21 cellular contexts compared by ENCODE assay signal in genomic region chr6:23414922-23415321, GRCh38.
"Had no signal": no experiment of that assay in that cellular context is flagged by ENCODE, and none has a peak within 500 bp of the region (broad histone marks: within the 10 kb centered on the region; RNA-seq: fewer than 3 reads in every experiment).

No MANE protein-coding gene starts in this region.

- H3K36me3 Mint-ChIP-seq: naive B cell had no signal

- H3K4me3 Mint-ChIP-seq: naive B cell had no signal

- H3K27me3 ChIP-seq: colonic mucosa, dorsolateral prefrontal cortex, esophagus muscularis mucosa, foreskin keratinocyte, gastroesophageal sphincter, heart right ventricle, left lung had no signal

- H3K27me3 Mint-ChIP-seq: naive B cell had no signal

- H3K4me1 ChIP-seq: colonic mucosa, foreskin keratinocyte, left lung, lower lobe of right lung had no signal

- H3K27ac ChIP-seq: colonic mucosa, dorsolateral prefrontal cortex, esophagus muscularis mucosa, foreskin keratinocyte, gastroesophageal sphincter, heart right ventricle, left lung, lower lobe of right lung had no signal

- H3K36me3 ChIP-seq: colonic mucosa, esophagus muscularis mucosa, gastroesophageal sphincter, heart right ventricle, left lung, lower lobe of right lung had no signal

- H3K9me3 Mint-ChIP-seq: naive B cell had no signal

- DNase-seq: colonic mucosa; cortex of kidney; dermis blood vessel endothelial cell; dorsolateral prefrontal cortex; effector CD4-positive, alpha-beta T cell; effector memory CD4-positive, alpha-beta T cell; hippocampal formation; left cardiac atrium; left lung; left ventricle myocardium superior; lower lobe of right lung; mucosa of descending colon; naive B cell had no signal

- H3K4me1 Mint-ChIP-seq: naive B cell had no signal

- H3K4me3 ChIP-seq: colonic mucosa, dorsolateral prefrontal cortex, esophagus muscularis mucosa, gastroesophageal sphincter, heart right ventricle, left lung, lower lobe of right lung, mucosa of descending colon had no signal

- ATAC-seq: gastroesophageal sphincter, lower lobe of right lung, mucosa of descending colon had no signal

- FAIRE-seq: endothelial cell of umbilical vein, frontal cortex, islet of Langerhans, keratinocyte had no signal

- H3K9me3 ChIP-seq: colonic mucosa, esophagus muscularis mucosa, gastroesophageal sphincter, heart right ventricle, left lung, lower lobe of right lung, mucosa of descending colon had no signal

- H3K27ac Mint-ChIP-seq: naive B cell had no signal
